ENCODE assay signal across 34 cellular contexts in the genomic region with DNA sequence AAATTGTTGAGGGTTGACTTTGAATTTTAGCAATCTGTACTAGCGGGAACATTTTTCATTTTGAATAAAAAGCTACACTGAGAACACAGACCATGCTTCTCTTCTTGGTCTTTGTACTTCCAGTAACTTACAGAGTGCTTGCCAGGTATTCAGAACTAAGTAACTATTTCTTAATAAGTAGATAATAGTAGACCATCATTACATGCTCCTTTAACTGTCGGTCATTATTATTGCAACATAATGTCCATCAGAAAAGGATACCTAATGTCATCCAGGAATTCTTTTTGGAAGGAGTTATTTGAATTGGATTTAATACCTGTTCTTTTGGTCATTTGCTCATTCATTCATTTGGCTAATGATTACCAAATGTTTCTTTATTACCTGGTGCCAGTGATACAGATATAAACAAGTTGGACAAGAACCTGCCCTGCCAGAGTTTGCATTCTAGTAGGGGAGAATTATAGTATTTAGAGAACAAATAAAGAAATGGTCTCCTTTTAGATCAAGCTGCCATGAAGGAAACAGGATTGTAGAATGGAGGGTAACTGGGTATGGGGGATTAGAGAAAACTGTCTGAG. TPM values are rescaled to one million over a fixed set of nuclear protein-coding genes. Genes with fewer than 3 reads are reported as not detected.
"Had no signal": no experiment of that assay in that cellular context is flagged by ENCODE, and none has a peak within 500 bp of the region (broad histone marks: within the 10 kb centered on the region; RNA-seq: fewer than 3 reads in every experiment).

No MANE protein-coding gene starts in this region.

- FAIRE-seq: endometrium, islet of Langerhans, keratinocyte had no signal

- H3K36me3 ChIP-seq: colonic mucosa, gastrocnemius medialis, heart right ventricle, left lung, lower lobe of right lung had no signal

- H3K9me3 ChIP-seq: colonic mucosa, esophagus squamous epithelium, gastrocnemius medialis, lower lobe of right lung had no signal

- H3K4me3 ChIP-seq: colonic mucosa, esophagus squamous epithelium, gastrocnemius medialis, heart right ventricle, left lung, lower lobe of right lung, mucosa of descending colon had no signal

- ATAC-seq: effector memory CD8-positive, alpha-beta T cell; esophagus mucosa; gastrocnemius medialis; heart right ventricle; left colon; left lung; left ventricle myocardium superior; lower lobe of right lung; mucosa of descending colon; naive thymus-derived CD8-positive, alpha-beta T cell had no signal

- H3K27ac ChIP-seq: colonic mucosa, epithelial cell of prostate, esophagus squamous epithelium, gastrocnemius medialis, heart right ventricle, left lung, lower lobe of right lung had no signal

- H3K27me3 ChIP-seq: colonic mucosa, esophagus squamous epithelium, gastrocnemius medialis, left lung had no signal

- DNase-seq: colonic mucosa; cortex of kidney; effector CD8-positive, alpha-beta T cell; effector memory CD8-positive, alpha-beta T cell; endodermal cell; erythroblast; esophagus squamous epithelium; foreskin fibroblast; foreskin melanocyte; gastrocnemius medialis; glutamatergic neuron; head of caudate nucleus; heart right ventricle; hippocampal formation; kidney glomerular epithelial cell; left colon; left lung; left ventricle myocardium superior; lower lobe of right lung; mesenchymal stem cell; mucosa of descending colon; naive B cell; naive thymus-derived CD8-positive, alpha-beta T cell had no signal

- H3K4me1 ChIP-seq: colonic mucosa, esophagus squamous epithelium, gastrocnemius medialis, heart right ventricle, left lung, lower lobe of right lung had no signal

RNA-seq across cellular contexts. Expression of a gene that starts 32.7 kb away (rescaled TPM):
- total RNA-seq: dermis microvascular lymphatic vessel endothelial cell; endodermal cell; glomerular endothelial cell; heart right ventricle; left ventricle myocardium superior; lung microvascular endothelial cell; mesenteric fat pad; mesothelial cell of epicardium; myocyte; naive thymus-derived CD8-positive, alpha-beta T cell had no signal
- polyA plus RNA-seq: heart right ventricle; naive thymus-derived CD8-positive, alpha-beta T cell had no signal
